In genomic region chr7:51006483-51007235, GRCh38 we compare ENCODE assay signal across 20 cellular contexts.
DNase-seq lines count a peak whose midpoint lies in the region; ATAC-seq and TF ChIP-seq lines count a peak whose summit lies in the region.
"Had no signal": no experiment of that assay in that cellular context is flagged by ENCODE, and none has a peak within 500 bp of the region (broad histone marks: within the 10 kb centered on the region; RNA-seq: fewer than 3 reads in every experiment).

No MANE protein-coding gene starts in this region.

- no peaks in the 10 kb centered on the region for H3K9me3 Mint-ChIP-seq in Caco-2 (ENCODE audit: unreplicated experiment)
- peaks cover under 1% of the 10 kb centered on the region in 2 experiments; a peak in 2 of 5 replicates for H3K9me3 Mint-ChIP-seq in H9
- no peaks in the 10 kb centered on the region for H3K9me3 Mint-ChIP-seq in chondrocyte (ENCODE audit: low read depth)
- no peaks in the 10 kb centered on the region for H3K9me3 Mint-ChIP-seq in CD8-positive, alpha-beta T cell
- no peaks in the 10 kb centered on the region for H3K9me3 Mint-ChIP-seq in T-helper 2 cell treated with Interferon-gamma antibody and Interleukin-4, amounts not matched to agents 5 μg/mL and 100 μg/mL, for 36 hours
- H3K9me3 Mint-ChIP-seq: CD4-positive, alpha-beta memory T cell had no signal

- no peak overlapping the region for H3K23ac ChIP-seq in H9 (ENCODE audit: insufficient read length, low read depth, low read length)

- H3K56ac ChIP-seq in H9 (ENCODE audit: insufficient read length, low read depth, low read length) = no peak overlapping the region

- H2BK20ac ChIP-seq in H9 (ENCODE audit: low read depth, low read length, poor library complexity, severe bottlenecking) = no peak overlapping the region

- no peaks in the 10 kb centered on the region for H3K4me1 Mint-ChIP-seq in Caco-2 (ENCODE audit: low read depth, unreplicated experiment)
- H3K4me1 Mint-ChIP-seq in H9 = no peaks in the 10 kb centered on the region
- peaks cover 13% of the 10 kb centered on the region for H3K4me1 Mint-ChIP-seq in chondrocyte (ENCODE audit: low read depth)
- no peaks in the 10 kb centered on the region for H3K4me1 Mint-ChIP-seq in CD8-positive, alpha-beta T cell (ENCODE audit: low read depth)
- no peaks in the 10 kb centered on the region for H3K4me1 Mint-ChIP-seq in T-helper 2 cell treated with Interferon-gamma antibody and Interleukin-4, amounts not matched to agents 5 μg/mL and 100 μg/mL, for 36 hours (ENCODE audit: low read depth)
- H3K4me1 Mint-ChIP-seq: CD4-positive, alpha-beta memory T cell had no signal

- intact Hi-C loops in Caco-2 (cut with micrococcal nuclease; ENCODE audit: unreplicated experiment) = loop anchor here (10.0 kb wide), 1 partner anchor 372 kb away; no protein-coding TSS in a partner anchor
- intact Hi-C loops in CD8-positive, alpha-beta T cell (cut with DNase I, micrococcal nuclease) = no loop called here

- no peak overlapping the region for H2BK12ac ChIP-seq in H9 (ENCODE audit: insufficient read length, low read depth, low read length)

- H3K4me3 Mint-ChIP-seq in Caco-2 (ENCODE audit: unreplicated experiment) (no peak overlapping the region), H9 (no peak overlapping the region), chondrocyte (ENCODE audit: unreplicated experiment) (no peak overlapping the region)
- no peak overlapping the region for H3K4me3 Mint-ChIP-seq in CD8-positive, alpha-beta T cell
- H3K4me3 Mint-ChIP-seq in T-helper 2 cell treated with Interferon-gamma antibody and Interleukin-4, amounts not matched to agents 5 μg/mL and 100 μg/mL, for 36 hours = no peak overlapping the region
- H3K4me3 Mint-ChIP-seq: CD4-positive, alpha-beta memory T cell had no signal

- TF ChIP-seq CTCF in Caco-2 (IDR thresholded peaks at IDR 0.05; ENCODE audit: insufficient read depth in 1 of 2, low read depth in 1 of 2, low read length in 1 of 2, severe bottlenecking in 1 of 2, unreplicated experiment in 1 of 2) = peak; percentile 23 to 35
- TF ChIP-seq CTCF in H9 (conservative IDR thresholded peaks at IDR 0.05) = peak; percentile 33; the same call in 1 of the 3 replicates
- TF ChIP-seq CTCF in chondrocyte (IDR thresholded peaks at IDR 0.05) = peak; percentile 10
- TF ChIP-seq CTCF in CD8-positive, alpha-beta T cell (IDR thresholded peaks at IDR 0.05) = no peak

- H3K9me3 ChIP-seq in Caco-2 = no peaks in the 10 kb centered on the region
- H3K9me3 ChIP-seq in H9 (ENCODE audit: control insufficient read depth, low read depth, low read length) = no peaks in the 10 kb centered on the region
- no peaks in the 10 kb centered on the region for H3K9me3 ChIP-seq in CD8-positive, alpha-beta T cell (ENCODE audit: low read length)
- H3K9me3 ChIP-seq: BE2C, HAP-1, MG63 had no signal

- no CpG with 5 or more reads among the region's 3 CpGs for WGBS in H9 (ENCODE audit: extremely low coverage, insufficient read length, low lambda C conversion rate)

- H3K27me3 ChIP-seq in Caco-2 (replicated peaks; ENCODE audit: control insufficient read depth, insufficient read depth, low read length) (no peaks in the 10 kb centered on the region), H9 (ENCODE audit: insufficient read depth, low read length) (no peaks in the 10 kb centered on the region)
- no peaks in the 10 kb centered on the region for H3K27me3 ChIP-seq in CD8-positive, alpha-beta T cell (ENCODE audit: insufficient read depth, low read length)
- H3K27me3 ChIP-seq: MG63 had no signal

- no peaks in the 10 kb centered on the region for H3K23me2 ChIP-seq in H9 (ENCODE audit: insufficient read length, low read depth, low read length, poor library complexity, severe bottlenecking)

- H2AFZ ChIP-seq in H9 (ENCODE audit: low read length) = no peak overlapping the region

- H3K9ac ChIP-seq in H9 (ENCODE audit: extremely low read depth, insufficient read length, low read length) = no peak overlapping the region

- H3K36me3 ChIP-seq in Caco-2 (ENCODE audit: control insufficient read depth, insufficient read depth, low read length) = no peaks in the 10 kb centered on the region
- no peaks in the 10 kb centered on the region for H3K36me3 ChIP-seq in CD8-positive, alpha-beta T cell (ENCODE audit: insufficient read depth, low read length)
- H3K36me3 ChIP-seq: BE2C, HAP-1, MG63 had no signal

- H4K20me1 ChIP-seq in H9 (ENCODE audit: control insufficient read depth, insufficient read depth, insufficient read length) = no peaks in the 10 kb centered on the region

- no peak overlapping the region for H4K8ac ChIP-seq in H9 (replicated peaks; ENCODE audit: insufficient read length, low read depth, low read length)

- no peak overlapping the region for H3K14ac ChIP-seq in H9 (ENCODE audit: insufficient read depth, low read length)

- H2AK5ac ChIP-seq in H9 (ENCODE audit: insufficient read length, low read length) = no peak overlapping the region

- H3K18ac ChIP-seq in H9 (ENCODE audit: insufficient read length, low read depth, low read length) = no peak overlapping the region

- H2BK15ac ChIP-seq in H9 (ENCODE audit: low read depth, low read length) = no peak overlapping the region

- H2BK5ac ChIP-seq in H9 (ENCODE audit: insufficient read length, low read length) = no peak overlapping the region

- H3K4me3 ChIP-seq in Caco-2 (ENCODE audit: low read depth, low read length) = no peak overlapping the region
- H3K4me3 ChIP-seq in CD8-positive, alpha-beta T cell (ENCODE audit: low read depth, low read length) = no peak overlapping the region
- H3K4me3 ChIP-seq: HAP-1, MG63, SK-N-MC had no signal

- no peak for ATAC-seq in HG03354 (IDR thresholded peaks at IDR 0.05; ENCODE audit: poor library complexity, severe bottlenecking, unreplicated experiment)
- no peak for ATAC-seq in CD8-positive, alpha-beta T cell
- no peak for ATAC-seq in HG03469 (IDR thresholded peaks at IDR 0.05; ENCODE audit: unreplicated experiment)

- DNase-seq in Caco-2 (no peak), H9 (no peak), chondrocyte (ENCODE audit: low spot score) (no peak), myocyte (ENCODE audit: low read depth) (peak; percentile 86)
- DNase-seq in CD8-positive, alpha-beta T cell = no peak
- no peak for DNase-seq in T-helper 2 cell treated with Interferon-gamma antibody and Interleukin-4, amounts not matched to agents 5 μg/mL and 100 μg/mL, for 36 hours (ENCODE audit: low spot score)
- DNase-seq: BE2C; CD4-positive, alpha-beta memory T cell; EL; KG1; MG63; NCI-H1092 treated with DMSO at 0.1 percent for 48 hours; NCI-H1694 treated with DMSO at 0.1 percent for 48 hours; NCI-H345; NCI-H69 had no signal

- no peak overlapping the region for H3K4ac ChIP-seq in H9 (ENCODE audit: low read depth, low read length)

- BruUV-seq in Caco-2 (replicated peaks; lab: Mats Ljungman, UMichigan) = no TSS peak

- no peak overlapping the region for H4K91ac ChIP-seq in H9 (ENCODE audit: insufficient read length, low read depth, low read length)

- no peak overlapping the region for H2BK120ac ChIP-seq in H9 (ENCODE audit: low read depth, low read length, poor library complexity, severe bottlenecking)

- H3K79me2 ChIP-seq in H9 (ENCODE audit: insufficient read depth, low read length) = no peaks in the 10 kb centered on the region

- H3K79me1 ChIP-seq in H9 (ENCODE audit: insufficient read depth, low read depth, low read length, poor library complexity, severe bottlenecking) = no peaks in the 10 kb centered on the region

- no peaks in the 10 kb centered on the region for H3K36me3 Mint-ChIP-seq in Caco-2 (ENCODE audit: insufficient read depth, unreplicated experiment)
- H3K36me3 Mint-ChIP-seq in H9 (ENCODE audit: insufficient read depth in 1 of 3, low read depth in 3 of 3) = no peaks in the 10 kb centered on the region; a peak in 1 of 7 replicates
- no peaks in the 10 kb centered on the region for H3K36me3 Mint-ChIP-seq in chondrocyte (ENCODE audit: low read depth)
- no peaks in the 10 kb centered on the region for H3K36me3 Mint-ChIP-seq in CD8-positive, alpha-beta T cell
- no peaks in the 10 kb centered on the region for H3K36me3 Mint-ChIP-seq in T-helper 2 cell treated with Interferon-gamma antibody and Interleukin-4, amounts not matched to agents 5 μg/mL and 100 μg/mL, for 36 hours (ENCODE audit: low read depth)
- H3K36me3 Mint-ChIP-seq: CD4-positive, alpha-beta memory T cell had no signal

- H3K4me1 ChIP-seq in Caco-2 = no peaks in the 10 kb centered on the region
- H3K4me1 ChIP-seq in H9 (ENCODE audit: insufficient read depth, low read length) = no peaks in the 10 kb centered on the region
- no peaks in the 10 kb centered on the region for H3K4me1 ChIP-seq in CD8-positive, alpha-beta T cell (ENCODE audit: insufficient read depth, low read length)
- H3K4me1 ChIP-seq: BE2C, HAP-1 had no signal

- no peak overlapping the region for H3K27ac ChIP-seq in H9 (ENCODE audit: insufficient read length, low read depth, low read length)
- H3K27ac ChIP-seq in CD8-positive, alpha-beta T cell (ENCODE audit: low read depth, low read length) = no peak overlapping the region
- H3K27ac ChIP-seq: HL-60, SK-N-MC had no signal

- no peak overlapping the region for H3K4me2 ChIP-seq in H9 (ENCODE audit: insufficient read depth, insufficient read length, low read length)

- no peak overlapping the region for H3T11ph ChIP-seq in H9 (ENCODE audit: low read length)

- POLR2A ChIA-PET in Caco-2 (lab: Charles Lee) = no interaction called here
- POLR2A ChIA-PET in CD8-positive, alpha-beta T cell (lab: Charles Lee) = no interaction called here

- H3K27ac Mint-ChIP-seq in Caco-2 (ENCODE audit: unreplicated experiment) = no peak overlapping the region
- H3K27ac Mint-ChIP-seq in H9 = no peak overlapping the region
- H3K27ac Mint-ChIP-seq in chondrocyte (ENCODE audit: unreplicated experiment) = no peak overlapping the region
- no peak overlapping the region for H3K27ac Mint-ChIP-seq in CD8-positive, alpha-beta T cell
- H3K27ac Mint-ChIP-seq in T-helper 2 cell treated with Interferon-gamma antibody and Interleukin-4, amounts not matched to agents 5 μg/mL and 100 μg/mL, for 36 hours = no peak overlapping the region

- H3K27me3 Mint-ChIP-seq in Caco-2 (ENCODE audit: insufficient read depth, unreplicated experiment) (no peaks in the 10 kb centered on the region), H9 (ENCODE audit: low read depth) (no peaks in the 10 kb centered on the region; the same call in none of the 2 replicates), chondrocyte (ENCODE audit: low read depth) (peaks cover 15% of the 10 kb centered on the region)
- H3K27me3 Mint-ChIP-seq in CD8-positive, alpha-beta T cell (ENCODE audit: low read depth) = no peaks in the 10 kb centered on the region
- peaks cover 16% of the 10 kb centered on the region for H3K27me3 Mint-ChIP-seq in T-helper 2 cell treated with Interferon-gamma antibody and Interleukin-4, amounts not matched to agents 5 μg/mL and 100 μg/mL, for 36 hours (ENCODE audit: low read depth)

- CTCF ChIA-PET in Caco-2 (lab: Charles Lee) = no interaction called here
- CTCF ChIA-PET in CD8-positive, alpha-beta T cell (lab: Charles Lee) = no interaction called here

- H4K5ac ChIP-seq in H9 (ENCODE audit: insufficient read length, low read depth, low read length) = no peak overlapping the region
